1 cellular context compared by ENCODE assay signal in the genomic region with DNA sequence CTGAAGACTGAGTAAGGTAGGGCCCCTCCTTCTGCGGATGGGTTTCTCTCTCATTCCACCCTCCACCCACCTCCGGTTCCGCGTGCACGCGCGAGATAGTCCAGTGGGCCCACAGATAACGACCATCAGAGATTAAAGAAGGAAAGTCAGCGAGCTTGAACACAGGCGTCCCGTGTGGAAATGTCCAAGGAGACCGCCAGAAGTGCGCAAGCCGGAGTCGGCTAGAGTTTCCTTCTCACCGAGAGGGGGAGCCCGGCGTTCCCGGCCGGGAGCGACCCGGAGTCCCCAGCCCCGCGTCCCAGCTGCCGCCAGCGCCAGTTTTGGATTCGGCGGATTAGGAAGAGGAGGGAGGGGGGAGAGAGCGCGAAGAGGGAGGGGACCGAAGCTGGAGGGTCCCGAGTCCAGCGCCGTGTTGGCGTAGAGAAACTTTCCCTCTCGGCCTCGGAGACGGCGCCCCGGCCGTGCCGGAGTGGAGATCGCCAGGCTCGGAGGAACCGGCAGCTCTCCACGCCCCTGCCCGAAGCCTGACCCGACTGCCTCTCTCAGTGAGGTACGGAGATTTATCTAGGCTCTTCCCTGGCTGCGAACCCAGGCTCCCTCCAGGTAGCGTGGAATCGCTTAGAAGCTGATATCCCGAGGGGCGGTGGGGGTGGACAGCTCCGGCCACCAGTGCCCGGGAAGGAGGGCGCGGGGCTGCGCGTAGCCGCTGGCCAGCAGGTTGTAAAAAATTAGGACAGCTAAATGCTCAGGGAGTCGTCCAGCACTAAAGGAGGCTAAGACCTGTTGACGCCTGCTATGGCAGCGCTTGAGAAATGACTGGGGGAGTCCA.
TF ChIP-seq lines count a peak whose summit lies in the region.

Gene GULP1 (plus strand): TSS at position 258 of the 829 bp plus-strand sequence. CDS start 185,829 bp downstream, outside the sequence.

TF ChIP-seq in K562, 482 proteins besides CTCF, POLR2A, EP300 and RAD21 (continued from another document and continues in another):
- TF ChIP-seq, protein P1, sequence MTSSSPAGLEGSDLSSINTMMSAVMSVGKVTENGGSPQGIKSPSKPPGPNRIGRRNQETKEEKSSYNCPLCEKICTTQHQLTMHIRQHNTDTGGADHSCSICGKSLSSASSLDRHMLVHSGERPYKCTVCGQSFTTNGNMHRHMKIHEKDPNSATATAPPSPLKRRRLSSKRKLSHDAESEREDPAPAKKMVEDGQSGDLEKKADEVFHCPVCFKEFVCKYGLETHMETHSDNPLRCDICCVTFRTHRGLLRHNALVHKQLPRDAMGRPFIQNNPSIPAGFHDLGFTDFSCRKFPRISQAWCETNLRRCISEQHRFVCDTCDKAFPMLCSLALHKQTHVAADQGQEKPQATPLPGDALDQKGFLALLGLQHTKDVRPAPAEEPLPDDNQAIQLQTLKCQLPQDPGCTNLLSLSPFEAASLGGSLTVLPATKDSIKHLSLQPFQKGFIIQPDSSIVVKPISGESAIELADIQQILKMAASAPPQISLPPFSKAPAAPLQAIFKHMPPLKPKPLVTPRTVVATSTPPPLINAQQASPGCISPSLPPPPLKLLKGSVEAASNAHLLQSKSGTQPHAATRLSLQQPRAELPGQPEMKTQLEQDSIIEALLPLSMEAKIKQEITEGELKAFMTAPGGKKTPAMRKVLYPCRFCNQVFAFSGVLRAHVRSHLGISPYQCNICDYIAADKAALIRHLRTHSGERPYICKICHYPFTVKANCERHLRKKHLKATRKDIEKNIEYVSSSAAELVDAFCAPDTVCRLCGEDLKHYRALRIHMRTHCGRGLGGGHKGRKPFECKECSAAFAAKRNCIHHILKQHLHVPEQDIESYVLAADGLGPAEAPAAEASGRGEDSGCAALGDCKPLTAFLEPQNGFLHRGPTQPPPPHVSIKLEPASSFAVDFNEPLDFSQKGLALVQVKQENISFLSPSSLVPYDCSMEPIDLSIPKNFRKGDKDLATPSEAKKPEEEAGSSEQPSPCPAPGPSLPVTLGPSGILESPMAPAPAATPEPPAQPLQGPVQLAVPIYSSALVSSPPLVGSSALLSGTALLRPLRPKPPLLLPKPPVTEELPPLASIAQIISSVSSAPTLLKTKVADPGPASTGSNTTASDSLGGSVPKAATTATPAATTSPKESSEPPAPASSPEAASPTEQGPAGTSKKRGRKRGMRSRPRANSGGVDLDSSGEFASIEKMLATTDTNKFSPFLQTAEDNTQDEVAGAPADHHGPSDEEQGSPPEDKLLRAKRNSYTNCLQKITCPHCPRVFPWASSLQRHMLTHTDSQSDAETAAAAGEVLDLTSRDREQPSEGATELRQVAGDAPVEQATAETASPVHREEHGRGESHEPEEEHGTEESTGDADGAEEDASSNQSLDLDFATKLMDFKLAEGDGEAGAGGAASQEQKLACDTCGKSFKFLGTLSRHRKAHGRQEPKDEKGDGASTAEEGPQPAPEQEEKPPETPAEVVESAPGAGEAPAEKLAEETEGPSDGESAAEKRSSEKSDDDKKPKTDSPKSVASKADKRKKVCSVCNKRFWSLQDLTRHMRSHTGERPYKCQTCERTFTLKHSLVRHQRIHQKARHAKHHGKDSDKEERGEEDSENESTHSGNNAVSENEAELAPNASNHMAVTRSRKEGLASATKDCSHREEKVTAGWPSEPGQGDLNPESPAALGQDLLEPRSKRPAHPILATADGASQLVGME (CRISPR knock-in tag; IDR thresholded peaks at IDR 0.05) = no peak
- TF ChIP-seq SMAD1 (IDR thresholded peaks at IDR 0.05; ENCODE audit: low read depth, low read length, partially characterized antibody) = no peak
- TF ChIP-seq STAT5B (CRISPR knock-in tag; IDR thresholded peaks at IDR 0.05) = no peak
- TF ChIP-seq ZNF764 (CRISPR knock-in tag; IDR thresholded peaks at IDR 0.05; ENCODE audit: low read depth) = no peak
- TF ChIP-seq SNIP1 (IDR thresholded peaks at IDR 0.05; ENCODE audit: low read depth) = no peak
- TF ChIP-seq NFIC (IDR thresholded peaks at IDR 0.05) = 0 out of 2 replicates have a peak, but pooled peaks have one; percentile 23
- no peak for TF ChIP-seq SIRT6 (IDR thresholded peaks at IDR 0.05; ENCODE audit: low read depth, low read length)
- TF ChIP-seq RNF2 (IDR thresholded peaks at IDR 0.05) = no peak; the same call in 1 of the 2 replicates
- TF ChIP-seq RBM22 (IDR thresholded peaks at IDR 0.05; ENCODE audit: low read depth, low read length, poor library complexity, severe bottlenecking) = no peak
- TF ChIP-seq SAFB (IDR thresholded peaks at IDR 0.05; ENCODE audit: borderline replicate concordance, low read depth, low read length) = peak; percentile 93
- TF ChIP-seq, protein P2, sequence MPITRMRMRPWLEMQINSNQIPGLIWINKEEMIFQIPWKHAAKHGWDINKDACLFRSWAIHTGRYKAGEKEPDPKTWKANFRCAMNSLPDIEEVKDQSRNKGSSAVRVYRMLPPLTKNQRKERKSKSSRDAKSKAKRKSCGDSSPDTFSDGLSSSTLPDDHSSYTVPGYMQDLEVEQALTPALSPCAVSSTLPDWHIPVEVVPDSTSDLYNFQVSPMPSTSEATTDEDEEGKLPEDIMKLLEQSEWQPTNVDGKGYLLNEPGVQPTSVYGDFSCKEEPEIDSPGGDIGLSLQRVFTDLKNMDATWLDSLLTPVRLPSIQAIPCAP (CRISPR knock-in tag; IDR thresholded peaks at IDR 0.05; ENCODE audit: borderline replicate concordance) = no peak
- TF ChIP-seq POLR2H (tag; IDR thresholded peaks at IDR 0.05; ENCODE audit: low read depth) = no peak
- TF ChIP-seq, protein P3, sequence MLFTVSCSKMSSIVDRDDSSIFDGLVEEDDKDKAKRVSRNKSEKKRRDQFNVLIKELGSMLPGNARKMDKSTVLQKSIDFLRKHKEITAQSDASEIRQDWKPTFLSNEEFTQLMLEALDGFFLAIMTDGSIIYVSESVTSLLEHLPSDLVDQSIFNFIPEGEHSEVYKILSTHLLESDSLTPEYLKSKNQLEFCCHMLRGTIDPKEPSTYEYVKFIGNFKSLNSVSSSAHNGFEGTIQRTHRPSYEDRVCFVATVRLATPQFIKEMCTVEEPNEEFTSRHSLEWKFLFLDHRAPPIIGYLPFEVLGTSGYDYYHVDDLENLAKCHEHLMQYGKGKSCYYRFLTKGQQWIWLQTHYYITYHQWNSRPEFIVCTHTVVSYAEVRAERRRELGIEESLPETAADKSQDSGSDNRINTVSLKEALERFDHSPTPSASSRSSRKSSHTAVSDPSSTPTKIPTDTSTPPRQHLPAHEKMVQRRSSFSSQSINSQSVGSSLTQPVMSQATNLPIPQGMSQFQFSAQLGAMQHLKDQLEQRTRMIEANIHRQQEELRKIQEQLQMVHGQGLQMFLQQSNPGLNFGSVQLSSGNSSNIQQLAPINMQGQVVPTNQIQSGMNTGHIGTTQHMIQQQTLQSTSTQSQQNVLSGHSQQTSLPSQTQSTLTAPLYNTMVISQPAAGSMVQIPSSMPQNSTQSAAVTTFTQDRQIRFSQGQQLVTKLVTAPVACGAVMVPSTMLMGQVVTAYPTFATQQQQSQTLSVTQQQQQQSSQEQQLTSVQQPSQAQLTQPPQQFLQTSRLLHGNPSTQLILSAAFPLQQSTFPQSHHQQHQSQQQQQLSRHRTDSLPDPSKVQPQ (CRISPR knock-in tag; IDR thresholded peaks at IDR 0.05; ENCODE audit: borderline replicate concordance) = no peak
- no peak for TF ChIP-seq KDM4B (IDR thresholded peaks at IDR 0.05; ENCODE audit: borderline replicate concordance in 2 of 2, low read depth in 1 of 2)
- no peak for TF ChIP-seq KAT2B (IDR thresholded peaks at IDR 0.05; ENCODE audit: low read depth, low read length)
- TF ChIP-seq ZBTB17 (CRISPR knock-in tag; IDR thresholded peaks at IDR 0.05) = no peak
- TF ChIP-seq ZEB2 (IDR thresholded peaks at IDR 0.05) = 0 out of 2 replicates have a peak, but pooled peaks have one; percentile 27
- peak; percentile 9; the same call in 1 of the 2 replicates for TF ChIP-seq ZBTB7A (IDR thresholded peaks at IDR 0.05; ENCODE audit: borderline replicate concordance, control insufficient read depth, low read depth, low read length)
- no peak for TF ChIP-seq IRF2 (CRISPR knock-in tag; IDR thresholded peaks at IDR 0.05)
- TF ChIP-seq, protein P4, sequence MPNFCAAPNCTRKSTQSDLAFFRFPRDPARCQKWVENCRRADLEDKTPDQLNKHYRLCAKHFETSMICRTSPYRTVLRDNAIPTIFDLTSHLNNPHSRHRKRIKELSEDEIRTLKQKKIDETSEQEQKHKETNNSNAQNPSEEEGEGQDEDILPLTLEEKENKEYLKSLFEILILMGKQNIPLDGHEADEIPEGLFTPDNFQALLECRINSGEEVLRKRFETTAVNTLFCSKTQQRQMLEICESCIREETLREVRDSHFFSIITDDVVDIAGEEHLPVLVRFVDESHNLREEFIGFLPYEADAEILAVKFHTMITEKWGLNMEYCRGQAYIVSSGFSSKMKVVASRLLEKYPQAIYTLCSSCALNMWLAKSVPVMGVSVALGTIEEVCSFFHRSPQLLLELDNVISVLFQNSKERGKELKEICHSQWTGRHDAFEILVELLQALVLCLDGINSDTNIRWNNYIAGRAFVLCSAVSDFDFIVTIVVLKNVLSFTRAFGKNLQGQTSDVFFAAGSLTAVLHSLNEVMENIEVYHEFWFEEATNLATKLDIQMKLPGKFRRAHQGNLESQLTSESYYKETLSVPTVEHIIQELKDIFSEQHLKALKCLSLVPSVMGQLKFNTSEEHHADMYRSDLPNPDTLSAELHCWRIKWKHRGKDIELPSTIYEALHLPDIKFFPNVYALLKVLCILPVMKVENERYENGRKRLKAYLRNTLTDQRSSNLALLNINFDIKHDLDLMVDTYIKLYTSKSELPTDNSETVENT (CRISPR knock-in tag; IDR thresholded peaks at IDR 0.05) = no peak
- no peak for TF ChIP-seq ZNF589 (CRISPR knock-in tag; IDR thresholded peaks at IDR 0.05; ENCODE audit: low read depth)
- no peak for TF ChIP-seq ZNF24 (IDR thresholded peaks at IDR 0.05)
- TF ChIP-seq FOXM1 (IDR thresholded peaks at IDR 0.05; ENCODE audit: low read depth) = no peak
- TF ChIP-seq FOXM1 (CRISPR knock-in tag; IDR thresholded peaks at IDR 0.05; ENCODE audit: low read depth) = no peak
- TF ChIP-seq ZNF324 (CRISPR knock-in tag; IDR thresholded peaks at IDR 0.05) = no peak
- TF ChIP-seq HES1 (IDR thresholded peaks at IDR 0.05; ENCODE audit: low read depth) = no peak
- TF ChIP-seq XRCC4 (IDR thresholded peaks at IDR 0.05; ENCODE audit: extremely low read depth, insufficient read depth, insufficient read length) = no peak
- TF ChIP-seq ZNF23 (CRISPR knock-in tag; IDR thresholded peaks at IDR 0.05) = no peak
- TF ChIP-seq KDM1A (IDR thresholded peaks at IDR 0.05) = peak; percentile 7 to 58; a peak in 2 of 4 replicates
- no peak for TF ChIP-seq STAT6 (CRISPR knock-in tag; IDR thresholded peaks at IDR 0.05)
- TF ChIP-seq MYNN (IDR thresholded peaks at IDR 0.05) = 0 out of 2 replicates have a peak, but pooled peaks have one; percentile 55
- TF ChIP-seq MYNN (CRISPR knock-in tag; IDR thresholded peaks at IDR 0.05) = no peak
- TF ChIP-seq STAT5A (IDR thresholded peaks at IDR 0.05; ENCODE audit: borderline replicate concordance, low read length) = no peak; the same call in 1 of the 2 replicates
- no peak for TF ChIP-seq ETV6 (IDR thresholded peaks at IDR 0.05; ENCODE audit: borderline replicate concordance in 1 of 2, low read depth in 2 of 2, low read length in 1 of 2)
- TF ChIP-seq ETV6 (CRISPR knock-in tag; IDR thresholded peaks at IDR 0.05; ENCODE audit: borderline replicate concordance) = no peak
- TF ChIP-seq, protein P5, sequence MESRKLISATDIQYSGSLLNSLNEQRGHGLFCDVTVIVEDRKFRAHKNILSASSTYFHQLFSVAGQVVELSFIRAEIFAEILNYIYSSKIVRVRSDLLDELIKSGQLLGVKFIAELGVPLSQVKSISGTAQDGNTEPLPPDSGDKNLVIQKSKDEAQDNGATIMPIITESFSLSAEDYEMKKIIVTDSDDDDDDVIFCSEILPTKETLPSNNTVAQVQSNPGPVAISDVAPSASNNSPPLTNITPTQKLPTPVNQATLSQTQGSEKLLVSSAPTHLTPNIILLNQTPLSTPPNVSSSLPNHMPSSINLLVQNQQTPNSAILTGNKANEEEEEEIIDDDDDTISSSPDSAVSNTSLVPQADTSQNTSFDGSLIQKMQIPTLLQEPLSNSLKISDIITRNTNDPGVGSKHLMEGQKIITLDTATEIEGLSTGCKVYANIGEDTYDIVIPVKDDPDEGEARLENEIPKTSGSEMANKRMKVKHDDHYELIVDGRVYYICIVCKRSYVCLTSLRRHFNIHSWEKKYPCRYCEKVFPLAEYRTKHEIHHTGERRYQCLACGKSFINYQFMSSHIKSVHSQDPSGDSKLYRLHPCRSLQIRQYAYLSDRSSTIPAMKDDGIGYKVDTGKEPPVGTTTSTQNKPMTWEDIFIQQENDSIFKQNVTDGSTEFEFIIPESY (CRISPR knock-in tag; IDR thresholded peaks at IDR 0.05) = no peak
- no peak for TF ChIP-seq BDP1 (IDR thresholded peaks at IDR 0.05; ENCODE audit: insufficient read depth, insufficient read length)
- TF ChIP-seq, protein P6, sequence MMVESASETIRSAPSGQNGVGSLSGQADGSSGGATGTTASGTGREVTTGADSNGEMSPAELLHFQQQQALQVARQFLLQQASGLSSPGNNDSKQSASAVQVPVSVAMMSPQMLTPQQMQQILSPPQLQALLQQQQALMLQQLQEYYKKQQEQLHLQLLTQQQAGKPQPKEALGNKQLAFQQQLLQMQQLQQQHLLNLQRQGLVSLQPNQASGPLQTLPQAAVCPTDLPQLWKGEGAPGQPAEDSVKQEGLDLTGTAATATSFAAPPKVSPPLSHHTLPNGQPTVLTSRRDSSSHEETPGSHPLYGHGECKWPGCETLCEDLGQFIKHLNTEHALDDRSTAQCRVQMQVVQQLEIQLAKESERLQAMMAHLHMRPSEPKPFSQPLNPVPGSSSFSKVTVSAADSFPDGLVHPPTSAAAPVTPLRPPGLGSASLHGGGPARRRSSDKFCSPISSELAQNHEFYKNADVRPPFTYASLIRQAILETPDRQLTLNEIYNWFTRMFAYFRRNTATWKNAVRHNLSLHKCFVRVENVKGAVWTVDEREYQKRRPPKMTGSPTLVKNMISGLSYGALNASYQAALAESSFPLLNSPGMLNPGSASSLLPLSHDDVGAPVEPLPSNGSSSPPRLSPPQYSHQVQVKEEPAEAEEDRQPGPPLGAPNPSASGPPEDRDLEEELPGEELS (CRISPR knock-in tag; IDR thresholded peaks at IDR 0.05; ENCODE audit: borderline replicate concordance) = no peak
